In genomic region chr11:73931039-73931645, GRCh38 we compare ENCODE assay signal across 9 cellular contexts.
DNase-seq lines count a peak whose midpoint lies in the region; ATAC-seq and TF ChIP-seq lines count a peak whose summit lies in the region.
"Had no signal": no experiment of that assay in that cellular context is flagged by ENCODE, and none has a peak within 500 bp of the region (broad histone marks: within the 10 kb centered on the region; RNA-seq: fewer than 3 reads in every experiment).

No MANE protein-coding gene starts in this region.

- peaks cover 12% of the 10 kb centered on the region for H3K36me3 ChIP-seq in brain microvascular endothelial cell (replicated peaks)

- no peak overlapping the region for H3K4me3 ChIP-seq in brain microvascular endothelial cell (ENCODE audit: low read depth, low read length)

- POLR2A ChIA-PET in HEK293T (lab: Yijun Ruan, JAX): interaction anchor here (1.1 kb wide), 1 partner anchor 152 kb away, joined by 3 read pairs; no protein-coding TSS in a partner anchor

- peak; percentile 74 for DNase-seq in D341Med (ENCODE audit: low spot score)
- DNase-seq in HEK293T (ENCODE audit: extremely low spot score): peak; percentile 69
- DNase-seq in NCI-H526 treated with DMSO at 0.1 percent for 48 hours (lab: John Stamatoyannopoulos, UW): peak; percentile 50
- peak; percentile 80 for DNase-seq in brain microvascular endothelial cell
- peak; percentile 80 for DNase-seq in left kidney (ENCODE audit: low read depth, low spot score)
- DNase-seq: T-cell had no signal

- no peak overlapping the region for H3K27ac ChIP-seq in brain microvascular endothelial cell

- peak; percentile 67 for TF ChIP-seq CTCF in brain microvascular endothelial cell (IDR thresholded peaks at IDR 0.05; ENCODE audit: low read depth, low read length, missing control alignments)

- CTCF ChIA-PET in HEK293T (lab: Yijun Ruan, JAX): interaction anchor here (0.6 to 1.5 kb wide), 6 partner anchors 57 to 452 kb away, joined by 3 to 5 read pairs (median 4); partner anchors contain the start of gene RAB6A

- H3K27me3 ChIP-seq in brain microvascular endothelial cell (replicated peaks): no peaks in the 10 kb centered on the region

- in situ Hi-C loops in brain microvascular endothelial cell (cut with HindIII; ENCODE audit: low pct_ligation_motif_present, low sequenced_read_pairs): no loop called here

- ATAC-seq in GM21737 (IDR thresholded peaks at IDR 0.05; ENCODE audit: unreplicated experiment): no peak
- no peak for ATAC-seq in GM18520 (IDR thresholded peaks at IDR 0.05; ENCODE audit: unreplicated experiment)
- ATAC-seq in HG03135 (IDR thresholded peaks at IDR 0.05; ENCODE audit: unreplicated experiment): no peak

TF ChIP-seq in HEK293T, 16 proteins besides CTCF, POLR2A, EP300 and RAD21:
- TF ChIP-seq ZNF384 (IDR thresholded peaks at IDR 0.05): peak; percentile 86
- TF ChIP-seq ELF4 (IDR thresholded peaks at IDR 0.05): no peak
- TF ChIP-seq FOXK2 (IDR thresholded peaks at IDR 0.05): no peak
